2 cellular contexts compared by ENCODE assay signal in the genomic region with DNA sequence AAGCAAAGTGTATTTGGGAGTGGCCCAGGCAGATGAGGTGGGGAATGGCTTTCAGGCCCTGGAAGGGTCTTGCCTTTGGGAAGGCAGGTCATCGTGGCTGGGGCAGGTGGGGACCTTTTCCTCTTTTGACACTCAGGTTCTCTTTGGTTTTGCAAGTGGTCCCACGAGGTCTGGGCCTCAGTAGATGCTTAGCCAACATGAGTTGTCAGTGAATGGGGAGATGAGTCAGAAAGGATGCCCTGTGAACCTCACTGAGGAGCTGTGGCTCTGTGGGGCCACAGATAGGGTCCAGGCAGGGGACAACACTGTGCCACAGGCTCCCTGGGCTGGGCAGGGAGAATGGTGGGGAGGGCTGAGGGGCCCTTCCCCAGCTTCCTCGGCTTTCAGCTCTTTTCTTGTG.
TF ChIP-seq lines count a peak whose summit lies in the region.

No MANE protein-coding gene starts in this region.

TF ChIP-seq in IMR-90, 13 proteins besides CTCF, POLR2A, EP300 and RAD21:
- TF ChIP-seq MXI1 (IDR thresholded peaks at IDR 0.05; ENCODE audit: borderline replicate concordance, low read depth, low read length) (no peak), BHLHE40 (IDR thresholded peaks at IDR 0.05; ENCODE audit: low read depth, low read length) (no peak), ELK1 (IDR thresholded peaks at IDR 0.05; ENCODE audit: borderline replicate concordance, low read depth, low read length) (no peak), NFE2L2 (IDR thresholded peaks at IDR 0.05; ENCODE audit: low read depth, low read length) (no peak), MAZ (IDR thresholded peaks at IDR 0.05; ENCODE audit: borderline replicate concordance, low read depth, low read length) (no peak), CHD1 (IDR thresholded peaks at IDR 0.05; ENCODE audit: low read depth, low read length) (no peak), CEBPB (IDR thresholded peaks at IDR 0.05; ENCODE audit: low read depth, low read length) (no peak), RCOR1 (IDR thresholded peaks at IDR 0.05; ENCODE audit: insufficient replicate concordance, low read length) (no peak), SMC3 (IDR thresholded peaks at IDR 0.05; ENCODE audit: low read depth, low read length) (no peak)

TF ChIP-seq in H1, 55 proteins besides CTCF, POLR2A, EP300 and RAD21:
- TF ChIP-seq CREB1 (IDR thresholded peaks at IDR 0.05) = no peak
